ENCODE assay signal across 8 cellular contexts in genomic region chr11:128694618-128695481, GRCh38. TPM values are rescaled to one million over a fixed set of nuclear protein-coding genes. Genes with fewer than 3 reads are reported as not detected.
DNase-seq lines count a peak whose midpoint lies in the region; ATAC-seq and TF ChIP-seq lines count a peak whose summit lies in the region.

No MANE protein-coding gene starts in this region.

- H3K9ac ChIP-seq in KMS-11 (peak overlapping the region; percentile 64), iPS-20b (ENCODE audit: low read depth, low read length) (no peak overlapping the region)

- WGBS in adipose tissue, 3 donors = 3 to 7% (median 4%) methylated on average over 56 to 70 of the region's 70 CpGs

- H3K4me2 ChIP-seq in KMS-11 = peak overlapping the region; percentile 86

- ATAC-seq in stimulated activated naive CD8-positive, alpha-beta T cell treated with anti-CD3 and anti-CD28 coated beads, Interleukin-15, Interleukin-2, amounts not matched to agents 100 U/mL and 50 U/mL, for 24 hours = peak; percentile 26
- no peak for ATAC-seq in GM19463 (IDR thresholded peaks at IDR 0.05; ENCODE audit: unreplicated experiment)

- no peaks in the 10 kb centered on the region for H3K9me3 ChIP-seq in iPS-20b (ENCODE audit: insufficient read depth, low read depth, low read length)

- no peak for TF ChIP-seq CTCF in KMS-11 (conservative IDR thresholded peaks at IDR 0.05; ENCODE audit: low read depth, low read length)

- H3K27me3 ChIP-seq in KMS-11 (ENCODE audit: insufficient read depth, low read depth) = 0 out of 2 replicates have a peak, but pooled peaks cover 3% of the 10 kb centered on the region
- peaks cover 93% of the 10 kb centered on the region for H3K27me3 ChIP-seq in iPS-20b (ENCODE audit: insufficient read depth, low read length)

- H3K4me1 ChIP-seq in KMS-11 (ENCODE audit: low read depth, poor library complexity, severe bottlenecking) = peaks cover 17% of the 10 kb centered on the region
- peaks cover 5% of the 10 kb centered on the region; the same call in 1 of the 2 replicates for H3K4me1 ChIP-seq in iPS-20b (ENCODE audit: insufficient read depth, low read length)

- no peak overlapping the region for H3K4me3 ChIP-seq in KMS-11 (IDR thresholded peaks at IDR 0.05; ENCODE audit: insufficient read depth, low read depth, low read length)
- peak overlapping the region; percentile 63 for H3K4me3 ChIP-seq in iPS-20b (ENCODE audit: low read length)

- no peaks in the 10 kb centered on the region for H4K20me1 ChIP-seq in KMS-11 (ENCODE audit: insufficient read depth)

- H3K79me2 ChIP-seq in KMS-11 (ENCODE audit: insufficient read depth, low read depth) = peaks cover 26% of the 10 kb centered on the region; the same call in 1 of the 2 replicates

- peak overlapping the region; percentile 61 for H2AFZ ChIP-seq in KMS-11 (ENCODE audit: low read depth)

- H3K27ac ChIP-seq in KMS-11 = peak overlapping the region; percentile 43; the same call in 1 of the 2 replicates
- peak overlapping the region; percentile 60 for H3K27ac ChIP-seq in adipose tissue (ENCODE audit: low read depth, low read length)
- H3K27ac ChIP-seq in iPS-20b (ENCODE audit: low read length) = no peak overlapping the region

- peak; percentile 57 for DNase-seq in activated T-cell treated with anti-CD3 and anti-CD28 coated beads, Interleukin-2, amount 50 U/mL, for 1 hour
- DNase-seq in activated T-cell treated with anti-CD3 and anti-CD28 coated beads for 4 hours = no peak
- peak; percentile 60 for DNase-seq in stimulated activated naive CD8-positive, alpha-beta T cell treated with anti-CD3 and anti-CD28 coated beads, Interleukin-15, Interleukin-2, amounts not matched to agents 100 U/mL and 50 U/mL, for 24 hours
- DNase-seq in anterior cingulate cortex (lab: John Stamatoyannopoulos, UW) = no peak

- H3K36me3 ChIP-seq in KMS-11 (ENCODE audit: insufficient read depth) = no peaks in the 10 kb centered on the region
- no peaks in the 10 kb centered on the region for H3K36me3 ChIP-seq in iPS-20b (ENCODE audit: insufficient read depth, low read depth, low read length)

RNA-seq across cellular contexts. Expression of gene FLI1, which starts 1.0 kb away (rescaled TPM):
- polyA plus RNA-seq in adipose tissue = 10 to 100 TPM in 2 of 3 donors, 1 to 10 TPM in 1; 2.5 to 16.1 (median 14.5) TPM

Comparison
In these comparisons a context has a peak if more than half of its experiments do, and no peak if none do; other contexts are left out.
1. DNase-seq: peak in activated T-cell treated with anti-CD3 and anti-CD28 coated beads, Interleukin-2, amount 50 U/mL, for 1 hour (single experiment) and stimulated activated naive CD8-positive, alpha-beta T cell treated with anti-CD3 and anti-CD28 coated beads, Interleukin-15, Interleukin-2, amounts not matched to agents 100 U/mL and 50 U/mL, for 24 hours (single experiment); none in activated T-cell treated with anti-CD3 and anti-CD28 coated beads for 4 hours (single experiment) and anterior cingulate cortex (0 of 58).